In genomic region chr5:44952376-44952775, GRCh38 we compare ENCODE assay signal across 8 cellular contexts.
DNase-seq lines count a peak whose midpoint lies in the region; ATAC-seq and TF ChIP-seq lines count a peak whose summit lies in the region.

No MANE protein-coding gene starts in this region.

- no peak overlapping the region for H3K4me3 Mint-ChIP-seq in CD4-positive, alpha-beta T cell

- H3K36me3 ChIP-seq in cardiac muscle cell: no peaks in the 10 kb centered on the region
- H3K36me3 ChIP-seq in H7 (replicated peaks; ENCODE audit: control insufficient read depth, insufficient read depth, low read length): no peaks in the 10 kb centered on the region
- H3K36me3 ChIP-seq in SK-N-SH (replicated peaks in 1 of 2; ENCODE audit: control insufficient read depth in 1 of 2, insufficient read depth in 2 of 2, low read length in 1 of 2): no peaks in the 10 kb centered on the region

- no peak overlapping the region for H3K9ac ChIP-seq in SK-N-SH

- CTCF ChIA-PET in SK-N-SH (lab: Yijun Ruan, JAX): interaction anchor here (0.6 to 2.3 kb wide), 8 partner anchors 10 to 86 kb away, joined by 3 to 17 read pairs (median 4); no protein-coding TSS in a partner anchor
- CTCF ChIA-PET in CD4-positive, alpha-beta T cell (lab: Charles Lee): no interaction called here

- H3K4me1 Mint-ChIP-seq in CD4-positive, alpha-beta T cell (ENCODE audit: low read depth): no peaks in the 10 kb centered on the region

- peak; percentile 53 for TF ChIP-seq RAD21 in SK-N-SH (IDR thresholded peaks at IDR 0.05; ENCODE audit: low read length)

- no peaks in the 10 kb centered on the region for H3K27me3 Mint-ChIP-seq in CD4-positive, alpha-beta T cell

- no peak overlapping the region for H3K4me2 ChIP-seq in SK-N-SH

- no peaks in the 10 kb centered on the region for H4K20me1 ChIP-seq in SK-N-SH (ENCODE audit: insufficient read depth)

- no peak overlapping the region for H3K27ac Mint-ChIP-seq in CD4-positive, alpha-beta T cell

- no peaks in the 10 kb centered on the region for H3K79me2 ChIP-seq in SK-N-SH (ENCODE audit: insufficient read depth)

- ATAC-seq in Right ventricle myocardium inferior: no peak
- ATAC-seq in CD4-positive, alpha-beta T cell (ENCODE audit: poor library complexity): no peak

- DNase-seq in cardiac muscle cell (ENCODE audit: low read depth in 1 of 2, low spot score in 1 of 2) (peak; percentile 7 to 49), Right ventricle myocardium inferior (ENCODE audit: missing footprints) (no peak), H7 (peak; percentile 13), Kasumi-1 (lab: John Stamatoyannopoulos, UW) (peak; percentile 81 to 88), SK-N-SH (peak; percentile 23), glomerular visceral epithelial cell (ENCODE audit: extremely low spot score) (peak; percentile 22), cortex of kidney (lab: John Stamatoyannopoulos, UW) (no peak)
- DNase-seq in CD4-positive, alpha-beta T cell: no peak

- no peak overlapping the region for H2AFZ ChIP-seq in SK-N-SH (ENCODE audit: low read depth)

- H3K36me3 Mint-ChIP-seq in CD4-positive, alpha-beta T cell (ENCODE audit: low read depth): no peaks in the 10 kb centered on the region

- H3K9me3 Mint-ChIP-seq in CD4-positive, alpha-beta T cell: peaks cover 2% of the 10 kb centered on the region

- H3K27ac ChIP-seq in cardiac muscle cell (no peak overlapping the region), SK-N-SH (ENCODE audit: low read depth in 2 of 2, low read length in 1 of 2) (no peak overlapping the region)
- H3K27ac ChIP-seq in CD4-positive, alpha-beta T cell (ENCODE audit: low read depth, low read length): no peak overlapping the region

- no peaks in the 10 kb centered on the region for H3K27me3 ChIP-seq in cardiac muscle cell
- H3K27me3 ChIP-seq in H7 (ENCODE audit: control insufficient read depth, insufficient read depth, low read length): no peaks in the 10 kb centered on the region
- H3K27me3 ChIP-seq in SK-N-SH (ENCODE audit: insufficient read depth): no peaks in the 10 kb centered on the region; the same call in 1 of the 2 replicates
- no peaks in the 10 kb centered on the region for H3K27me3 ChIP-seq in CD4-positive, alpha-beta T cell (ENCODE audit: control insufficient read depth, insufficient read depth, low read length)

- H3K9me2 ChIP-seq in SK-N-SH: no peaks in the 10 kb centered on the region

- intact Hi-C loops in Right ventricle myocardium inferior (cut with DNase I): loop anchor here (5.0 kb wide), 1 partner anchor 820 kb away; no protein-coding TSS in a partner anchor
- intact Hi-C loops in CD4-positive, alpha-beta T cell (cut with DNase I, micrococcal nuclease): no loop called here

- H3K4me1 ChIP-seq in cardiac muscle cell (ENCODE audit: low read depth) (no peaks in the 10 kb centered on the region), SK-N-SH (ENCODE audit: control insufficient read depth in 1 of 2, insufficient read depth in 2 of 2, low read depth in 1 of 2, low read length in 1 of 2) (no peaks in the 10 kb centered on the region)

- no peak for TF ChIP-seq EP300 in SK-N-SH (IDR thresholded peaks at IDR 0.05; ENCODE audit: borderline replicate concordance in 1 of 2, low read depth in 1 of 2, low read length in 1 of 2)

- POLR2A ChIA-PET in SK-N-SH (lab: Yijun Ruan, JAX): no interaction called here
- POLR2A ChIA-PET in CD4-positive, alpha-beta T cell (lab: Charles Lee): no interaction called here

- no peaks in the 10 kb centered on the region for H3F3A ChIP-seq in SK-N-SH (replicated peaks; ENCODE audit: insufficient read depth)

- 0% methylated on average over 1 of the region's 1 CpG for WGBS in SK-N-SH (ENCODE audit: low lambda C conversion rate)

- no peak overlapping the region for H3K4me3 ChIP-seq in cardiac muscle cell
- H3K4me3 ChIP-seq in H7 (ENCODE audit: insufficient read depth, low read depth, low read length): no peak overlapping the region
- no peak overlapping the region; a peak in 1 of 4 replicates for H3K4me3 ChIP-seq in SK-N-SH (ENCODE audit: low read depth in 2 of 2, low read length in 1 of 2)

- peak; percentile 36 for TF ChIP-seq CTCF in cardiac muscle cell (IDR thresholded peaks at IDR 0.05; ENCODE audit: low read depth, low read length)
- TF ChIP-seq CTCF in SK-N-SH (IDR thresholded peaks at IDR 0.05): peak; percentile 74
- TF ChIP-seq CTCF in CD4-positive, alpha-beta T cell (IDR thresholded peaks at IDR 0.05): no peak

- no peaks in the 10 kb centered on the region for H3K9me3 ChIP-seq in cardiac muscle cell (ENCODE audit: low read depth)
- no peaks in the 10 kb centered on the region for H3K9me3 ChIP-seq in SK-N-SH
- H3K9me3 ChIP-seq in CD4-positive, alpha-beta T cell (ENCODE audit: control insufficient read depth, low read length): peaks cover 3% of the 10 kb centered on the region

TF ChIP-seq in SK-N-SH, 30 proteins besides CTCF, POLR2A, EP300 and RAD21:
- TF ChIP-seq EZH2phosphoT487 (IDR thresholded peaks at IDR 0.05; ENCODE audit: borderline replicate concordance, low read depth) (no peak), SMC3 (IDR thresholded peaks at IDR 0.05; ENCODE audit: low read depth, low read length) (peak; percentile 46)

Comparison
In these comparisons a context has a peak if more than half of its experiments do, and no peak if none do; other contexts are left out.
1. DNase-seq: peak in cardiac muscle cell (2 of 2), H7 (single experiment), Kasumi-1 (2 of 2), SK-N-SH (single experiment) and glomerular visceral epithelial cell (single experiment); none in Right ventricle myocardium inferior (single experiment), cortex of kidney (single experiment) and CD4-positive, alpha-beta T cell (0 of 10).